ENCODE assay signal across 1 cellular context in genomic region chr2:166373951-166374350, GRCh38.
TF ChIP-seq lines count a peak whose summit lies in the region.

No MANE protein-coding gene starts in this region.

TF ChIP-seq in K562, 482 proteins besides CTCF, POLR2A, EP300 and RAD21 (continued from another document and continues in another):
- TF ChIP-seq, protein P1, sequence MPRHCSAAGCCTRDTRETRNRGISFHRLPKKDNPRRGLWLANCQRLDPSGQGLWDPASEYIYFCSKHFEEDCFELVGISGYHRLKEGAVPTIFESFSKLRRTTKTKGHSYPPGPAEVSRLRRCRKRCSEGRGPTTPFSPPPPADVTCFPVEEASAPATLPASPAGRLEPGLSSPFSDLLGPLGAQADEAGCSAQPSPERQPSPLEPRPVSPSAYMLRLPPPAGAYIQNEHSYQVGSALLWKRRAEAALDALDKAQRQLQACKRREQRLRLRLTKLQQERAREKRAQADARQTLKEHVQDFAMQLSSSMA (CRISPR knock-in tag; IDR thresholded peaks at IDR 0.05) = no peak
- TF ChIP-seq GATAD2A (IDR thresholded peaks at IDR 0.05) = no peak
- TF ChIP-seq RBM14 (IDR thresholded peaks at IDR 0.05; ENCODE audit: borderline replicate concordance, insufficient read depth, low read depth, low read length) = no peak
- TF ChIP-seq CEBPG (CRISPR knock-in tag; IDR thresholded peaks at IDR 0.05) = no peak
- no peak for TF ChIP-seq CEBPG (tag; conservative IDR thresholded peaks at IDR 0.05 in 1 of 2, IDR thresholded peaks at IDR 0.05 in 1 of 2)
- no peak for TF ChIP-seq HLTF (IDR thresholded peaks at IDR 0.05)
- TF ChIP-seq MCM2 (IDR thresholded peaks at IDR 0.05; ENCODE audit: low read depth) = no peak
- TF ChIP-seq CBFA2T2 (conservative IDR thresholded peaks at IDR 0.05) = no peak
- no peak for TF ChIP-seq PTTG1 (tag; IDR thresholded peaks at IDR 0.05; ENCODE audit: low read depth)
- TF ChIP-seq ETV5 (CRISPR knock-in tag; IDR thresholded peaks at IDR 0.05; ENCODE audit: low read depth) = no peak
- TF ChIP-seq HSF4 (CRISPR knock-in tag; IDR thresholded peaks at IDR 0.05; ENCODE audit: borderline replicate concordance) = no peak
- no peak for TF ChIP-seq ERF (CRISPR knock-in tag; IDR thresholded peaks at IDR 0.05)
- TF ChIP-seq FUS (optimal IDR thresholded peaks at IDR 0.05; ENCODE audit: low read depth, low read length) = no peak
- TF ChIP-seq SREBF2 (CRISPR knock-in tag; IDR thresholded peaks at IDR 0.05) = no peak
- TF ChIP-seq, protein P2, sequence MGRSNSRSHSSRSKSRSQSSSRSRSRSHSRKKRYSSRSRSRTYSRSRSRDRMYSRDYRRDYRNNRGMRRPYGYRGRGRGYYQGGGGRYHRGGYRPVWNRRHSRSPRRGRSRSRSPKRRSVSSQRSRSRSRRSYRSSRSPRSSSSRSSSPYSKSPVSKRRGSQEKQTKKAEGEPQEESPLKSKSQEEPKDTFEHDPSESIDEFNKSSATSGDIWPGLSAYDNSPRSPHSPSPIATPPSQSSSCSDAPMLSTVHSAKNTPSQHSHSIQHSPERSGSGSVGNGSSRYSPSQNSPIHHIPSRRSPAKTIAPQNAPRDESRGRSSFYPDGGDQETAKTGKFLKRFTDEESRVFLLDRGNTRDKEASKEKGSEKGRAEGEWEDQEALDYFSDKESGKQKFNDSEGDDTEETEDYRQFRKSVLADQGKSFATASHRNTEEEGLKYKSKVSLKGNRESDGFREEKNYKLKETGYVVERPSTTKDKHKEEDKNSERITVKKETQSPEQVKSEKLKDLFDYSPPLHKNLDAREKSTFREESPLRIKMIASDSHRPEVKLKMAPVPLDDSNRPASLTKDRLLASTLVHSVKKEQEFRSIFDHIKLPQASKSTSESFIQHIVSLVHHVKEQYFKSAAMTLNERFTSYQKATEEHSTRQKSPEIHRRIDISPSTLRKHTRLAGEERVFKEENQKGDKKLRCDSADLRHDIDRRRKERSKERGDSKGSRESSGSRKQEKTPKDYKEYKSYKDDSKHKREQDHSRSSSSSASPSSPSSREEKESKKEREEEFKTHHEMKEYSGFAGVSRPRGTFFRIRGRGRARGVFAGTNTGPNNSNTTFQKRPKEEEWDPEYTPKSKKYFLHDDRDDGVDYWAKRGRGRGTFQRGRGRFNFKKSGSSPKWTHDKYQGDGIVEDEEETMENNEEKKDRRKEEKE (IDR thresholded peaks at IDR 0.05; ENCODE audit: borderline replicate concordance in 1 of 2, control insufficient read depth in 1 of 2, low read depth in 2 of 2, low read length in 1 of 2) = no peak
- TF ChIP-seq GTF2F1 (IDR thresholded peaks at IDR 0.05; ENCODE audit: low read depth, low read length) = no peak
- 0 out of 2 replicates have a peak, but pooled peaks have one; percentile 19 for TF ChIP-seq NBN (IDR thresholded peaks at IDR 0.05; ENCODE audit: low read depth)
- no peak for TF ChIP-seq MXI1 (IDR thresholded peaks at IDR 0.05; ENCODE audit: low read depth, low read length)
- TF ChIP-seq BDP1 (IDR thresholded peaks at IDR 0.05; ENCODE audit: insufficient read depth, insufficient read length) = no peak
- TF ChIP-seq ZNF785 (CRISPR knock-in tag; IDR thresholded peaks at IDR 0.05) = no peak
- TF ChIP-seq CBX5 (IDR thresholded peaks at IDR 0.05; ENCODE audit: borderline replicate concordance, low read depth) = no peak
- TF ChIP-seq THAP12 (CRISPR knock-in tag; IDR thresholded peaks at IDR 0.05) = no peak
- peak; percentile 75 to 83 for TF ChIP-seq KDM1A (IDR thresholded peaks at IDR 0.05)
- no peak for TF ChIP-seq SMARCC2 (IDR thresholded peaks at IDR 0.05; ENCODE audit: low read depth)
- no peak for TF ChIP-seq RBM34 (IDR thresholded peaks at IDR 0.05; ENCODE audit: borderline replicate concordance, insufficient read depth, low read length)
- TF ChIP-seq ZNF655 (CRISPR knock-in tag; IDR thresholded peaks at IDR 0.05) = no peak
- peak; percentile 91 for TF ChIP-seq JUND (IDR thresholded peaks at IDR 0.05; ENCODE audit: borderline replicate concordance, low read depth, low read length)
- TF ChIP-seq JUND (tag; IDR thresholded peaks at IDR 0.05; ENCODE audit: borderline replicate concordance, low read depth, low read length) = peak; percentile 82; the same call in 1 of the 3 replicates
- no peak for TF ChIP-seq ESRRB (CRISPR knock-in tag; IDR thresholded peaks at IDR 0.05; ENCODE audit: borderline replicate concordance)
- TF ChIP-seq OTX1 (CRISPR knock-in tag; IDR thresholded peaks at IDR 0.05) = no peak
- TF ChIP-seq ASH1L (IDR thresholded peaks at IDR 0.05; ENCODE audit: borderline replicate concordance, low read depth, partially characterized antibody) = no peak
- no peak for TF ChIP-seq YBX1 (IDR thresholded peaks at IDR 0.05)
- no peak for TF ChIP-seq RERE (CRISPR knock-in tag; IDR thresholded peaks at IDR 0.05; ENCODE audit: borderline replicate concordance)
- no peak for TF ChIP-seq ZNF584 (CRISPR knock-in tag; IDR thresholded peaks at IDR 0.05; ENCODE audit: low read depth)
- peak; percentile 49; the same call in 1 of the 2 replicates for TF ChIP-seq HDAC2 (IDR thresholded peaks at IDR 0.05)
- TF ChIP-seq ZNF165 (CRISPR knock-in tag; IDR thresholded peaks at IDR 0.05; ENCODE audit: borderline replicate concordance) = no peak
- TF ChIP-seq SMAD2 (IDR thresholded peaks at IDR 0.05; ENCODE audit: low read depth, low read length) = no peak
- no peak for TF ChIP-seq ZNF507 (tag; conservative IDR thresholded peaks at IDR 0.05)
- TF ChIP-seq TAF15 (IDR thresholded peaks at IDR 0.05; ENCODE audit: low read depth, low read length) = no peak
- TF ChIP-seq FOXP1 (CRISPR knock-in tag; IDR thresholded peaks at IDR 0.05) = no peak
- no peak for TF ChIP-seq HEY1 (CRISPR knock-in tag; IDR thresholded peaks at IDR 0.05; ENCODE audit: borderline replicate concordance)
- no peak for TF ChIP-seq RFX1 (IDR thresholded peaks at IDR 0.05)
- no peak for TF ChIP-seq ZNF77 (CRISPR knock-in tag; IDR thresholded peaks at IDR 0.05)
- peak; percentile 32; the same call in 1 of the 2 replicates for TF ChIP-seq MAFK (IDR thresholded peaks at IDR 0.05; ENCODE audit: low read length)
- no peak for TF ChIP-seq KHSRP (IDR thresholded peaks at IDR 0.05)
- TF ChIP-seq FOSL1 (tag; conservative IDR thresholded peaks at IDR 0.05) = peak; percentile 77
- peak; percentile 89 for TF ChIP-seq SMAD1 (IDR thresholded peaks at IDR 0.05; ENCODE audit: low read depth, low read length, partially characterized antibody)
- peak; percentile 96 for TF ChIP-seq CTBP1 (IDR thresholded peaks at IDR 0.05; ENCODE audit: borderline replicate concordance)
- TF ChIP-seq GATA2 (CRISPR knock-in tag; IDR thresholded peaks at IDR 0.05) = no peak
- TF ChIP-seq CREB1 (IDR thresholded peaks at IDR 0.05) = no peak
- no peak for TF ChIP-seq CREB1 (CRISPR knock-in tag; IDR thresholded peaks at IDR 0.05)
- no peak for TF ChIP-seq ELF4 (CRISPR knock-in tag; IDR thresholded peaks at IDR 0.05)
- TF ChIP-seq NEUROD1 (IDR thresholded peaks at IDR 0.05; ENCODE audit: borderline replicate concordance, low read depth, low read length, partially characterized antibody) = no peak
- no peak for TF ChIP-seq MYBL2 (IDR thresholded peaks at IDR 0.05; ENCODE audit: low read depth)
- no peak for TF ChIP-seq MYBL2 (CRISPR knock-in tag; IDR thresholded peaks at IDR 0.05; ENCODE audit: borderline replicate concordance)
- TF ChIP-seq RCOR1 (IDR thresholded peaks at IDR 0.05; ENCODE audit: borderline replicate concordance in 1 of 2, low read depth in 2 of 2, low read length in 2 of 2) = peak; percentile 38 to 91; a peak in 3 of 4 replicates
- TF ChIP-seq ELF1 (tag; IDR thresholded peaks at IDR 0.05) = no peak
- TF ChIP-seq MNT (conservative IDR thresholded peaks at IDR 0.05) = no peak
- no peak for TF ChIP-seq MBD2 (IDR thresholded peaks at IDR 0.05; ENCODE audit: borderline replicate concordance, low read depth)
- no peak for TF ChIP-seq ARID2 (IDR thresholded peaks at IDR 0.05)
- no peak for TF ChIP-seq ZNF23 (CRISPR knock-in tag; IDR thresholded peaks at IDR 0.05)
